Comparison of ENCODE assay signal across 11 cellular contexts in the genomic region with DNA sequence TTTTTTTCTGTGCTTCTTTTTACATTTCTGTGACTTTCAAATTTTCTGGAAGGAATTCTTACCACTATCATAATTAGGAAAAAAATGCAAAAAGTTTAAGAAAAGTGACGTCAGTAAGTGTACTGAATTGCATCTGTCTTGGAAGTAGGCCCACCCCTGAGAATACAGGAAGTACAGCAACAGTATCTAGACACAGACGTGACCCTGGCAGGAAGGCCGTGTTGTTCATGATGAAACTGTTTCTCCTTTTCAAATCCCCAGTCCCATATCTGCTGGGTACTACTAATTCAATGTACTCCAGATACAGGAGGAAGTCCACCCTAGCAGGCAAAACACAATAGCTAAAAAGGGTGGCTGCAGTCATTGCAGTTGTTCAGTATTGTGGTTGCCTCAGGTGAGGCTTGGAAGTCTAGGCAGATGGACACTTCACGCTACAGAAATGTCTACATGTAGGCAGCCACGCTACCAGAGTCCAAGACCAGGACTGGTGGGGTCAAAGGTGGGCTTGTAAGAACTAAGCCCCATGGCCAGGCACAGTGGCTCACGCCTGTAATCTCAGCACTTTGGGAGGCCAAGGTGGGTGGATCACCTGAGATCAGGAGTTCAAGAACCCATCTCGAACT. TPM values are rescaled to one million over a fixed set of nuclear protein-coding genes. Genes with fewer than 3 reads are reported as not detected.
DNase-seq lines count a peak whose midpoint lies in the region; ATAC-seq and TF ChIP-seq lines count a peak whose summit lies in the region.
"Had no signal": no experiment of that assay in that cellular context is flagged by ENCODE, and none has a peak within 500 bp of the region (broad histone marks: within the 10 kb centered on the region; RNA-seq: fewer than 3 reads in every experiment).

No MANE protein-coding gene starts in this region.

- no peak for TF ChIP-seq POLR2A in upper lobe of left lung (IDR thresholded peaks at IDR 0.05)

- peaks cover 5% of the 10 kb centered on the region for H3K9me3 Mint-ChIP-seq in activated naive CD4-positive, alpha-beta T cell treated with anti-CD3 and anti-CD28 coated beads, Interleukin-2, amount 10 ng/mL, durations not matched to agents 7 days and 5 days
- H3K9me3 Mint-ChIP-seq in neural progenitor cell, result peaks cover 5% of the 10 kb centered on the region

- H3K4me2 ChIP-seq in neural progenitor cell, result no peak overlapping the region
- H3K4me2 ChIP-seq: A549 had no signal

- H3K4me1 Mint-ChIP-seq in activated naive CD4-positive, alpha-beta T cell treated with anti-CD3 and anti-CD28 coated beads, Interleukin-2, amount 10 ng/mL, durations not matched to agents 7 days and 5 days, result peaks cover 27% of the 10 kb centered on the region
- no peaks in the 10 kb centered on the region for H3K4me1 Mint-ChIP-seq in neural progenitor cell

- H3K4me3 ChIP-seq in upper lobe of left lung (no peak overlapping the region), neural progenitor cell (no peak overlapping the region)
- H3K4me3 ChIP-seq: A549 had no signal

- H3K36me3 ChIP-seq in upper lobe of left lung, result no peaks in the 10 kb centered on the region
- no peaks in the 10 kb centered on the region for H3K36me3 ChIP-seq in neural progenitor cell

- no peak for DNase-seq in activated naive CD4-positive, alpha-beta T cell treated with anti-CD3 and anti-CD28 coated beads, Interleukin-2, amount 10 ng/mL, durations not matched to agents 7 days and 5 days
- DNase-seq in activated naive CD4-positive, alpha-beta T cell (lab: John Stamatoyannopoulos, UW), result no peak
- DNase-seq in caudate nucleus (lab: John Stamatoyannopoulos, UW), result peak in 4 of 61 donors; percentile 9 to 22 (median 12)
- DNase-seq in lung microvascular endothelial cell (ENCODE audit: low read depth in 2 of 2), result peak; percentile 61 to 95
- peak in 1 of 2 donors; percentile 70 for DNase-seq in upper lobe of left lung
- DNase-seq in COR-L47 (lab: John Stamatoyannopoulos, UW), result no peak
- DNase-seq in neural progenitor cell (ENCODE audit: low spot score), result no peak
- DNase-seq: glutamatergic neuron had no signal

- H3K9ac ChIP-seq in neural progenitor cell, result no peak overlapping the region

- peak in 2 of 4 donors; percentile 4 to 30 for TF ChIP-seq EP300 in upper lobe of left lung (IDR thresholded peaks at IDR 0.05)

- CTCF ChIA-PET in activated naive CD4-positive, alpha-beta T cell treated with anti-CD3 and anti-CD28 coated beads, Interleukin-2, amount 10 ng/mL, durations not matched to agents 7 days and 5 days (lab: Charles Lee), result interaction anchor here (0.9 to 1.2 kb wide), 2 partner anchors 11 to 14 kb away, joined by 3 read pairs; no protein-coding TSS in a partner anchor

- no peaks in the 10 kb centered on the region for H4K20me1 ChIP-seq in neural progenitor cell (ENCODE audit: low read depth)

- TF ChIP-seq CTCF in upper lobe of left lung (IDR thresholded peaks at IDR 0.05), result no peak
- TF ChIP-seq CTCF in neural progenitor cell (IDR thresholded peaks at IDR 0.05), result no peak

- 68% methylated on average over 6 to 7 of the region's 7 CpGs for WGBS in upper lobe of left lung, 2 donors

- ATAC-seq in upper lobe of left lung (ENCODE audit: low FRiP score in 2 of 2) (peak; percentile 72 to 93), HG03460 (IDR thresholded peaks at IDR 0.05; ENCODE audit: unreplicated experiment) (no peak)
- ATAC-seq: A549, Panc1 had no signal

- H3K27ac ChIP-seq in caudate nucleus (ENCODE audit: low read depth, low read length) (peak overlapping the region; percentile 54), upper lobe of left lung (peak overlapping the region; percentile 31 to 81 (median 76)), neural progenitor cell (no peak overlapping the region)
- H3K27ac ChIP-seq: A549 had no signal

- H3K4me3 Mint-ChIP-seq in activated naive CD4-positive, alpha-beta T cell treated with anti-CD3 and anti-CD28 coated beads, Interleukin-2, amount 10 ng/mL, durations not matched to agents 7 days and 5 days, result no peak overlapping the region
- H3K4me3 Mint-ChIP-seq in neural progenitor cell, result no peak overlapping the region

- peaks cover 14% of the 10 kb centered on the region for H3K36me3 Mint-ChIP-seq in activated naive CD4-positive, alpha-beta T cell treated with anti-CD3 and anti-CD28 coated beads, Interleukin-2, amount 10 ng/mL, durations not matched to agents 7 days and 5 days
- H3K36me3 Mint-ChIP-seq in neural progenitor cell, result no peaks in the 10 kb centered on the region

- H3K27ac Mint-ChIP-seq in activated naive CD4-positive, alpha-beta T cell treated with anti-CD3 and anti-CD28 coated beads, Interleukin-2, amount 10 ng/mL, durations not matched to agents 7 days and 5 days, result peak overlapping the region; percentile 71
- H3K27ac Mint-ChIP-seq in neural progenitor cell, result no peak overlapping the region

- H3K27me3 Mint-ChIP-seq in activated naive CD4-positive, alpha-beta T cell treated with anti-CD3 and anti-CD28 coated beads, Interleukin-2, amount 10 ng/mL, durations not matched to agents 7 days and 5 days, result no peaks in the 10 kb centered on the region
- peaks cover 2% of the 10 kb centered on the region for H3K27me3 Mint-ChIP-seq in neural progenitor cell (ENCODE audit: insufficient read depth, low read depth)

- H3K27me3 ChIP-seq in upper lobe of left lung, result no peaks in the 10 kb centered on the region
- no peaks in the 10 kb centered on the region for H3K27me3 ChIP-seq in neural progenitor cell

- H3K9me3 ChIP-seq in upper lobe of left lung (no peaks in the 10 kb centered on the region), neural progenitor cell (ENCODE audit: low read depth) (no peaks in the 10 kb centered on the region)
- H3K9me3 ChIP-seq: A549 had no signal

- H3K79me2 ChIP-seq in neural progenitor cell (ENCODE audit: low read depth), result no peaks in the 10 kb centered on the region

- H2AFZ ChIP-seq in neural progenitor cell (replicated peaks), result no peak overlapping the region

- H3F3A ChIP-seq in neural progenitor cell (ENCODE audit: low read depth), result no peaks in the 10 kb centered on the region

- H3K4me1 ChIP-seq in upper lobe of left lung (peaks cover 11 to 24% (median 13%) of the 10 kb centered on the region in 4 donors), neural progenitor cell (no peaks in the 10 kb centered on the region)
- H3K4me1 ChIP-seq: A549 had no signal

RNA-seq across cellular contexts. Expression of a gene that starts 49.6 kb away (rescaled TPM):
- total RNA-seq in lung microvascular endothelial cell (21.8 and 27.8 TPM in 2 replicates), upper lobe of left lung (10 to 100 TPM; 23.2 to 41.8 (median 35.5) TPM), neural progenitor cell (ENCODE audit: low replicate concordance) (34.5 and 65.9 TPM in 2 replicates)

Comparison
In these comparisons a context has a peak if more than half of its experiments do, and no peak if none do; other contexts are left out.
1. DNase-seq: peak in lung microvascular endothelial cell (2 of 2); none in activated naive CD4-positive, alpha-beta T cell treated with anti-CD3 and anti-CD28 coated beads, Interleukin-2, amount 10 ng/mL, durations not matched to agents 7 days and 5 days (single experiment), activated naive CD4-positive, alpha-beta T cell (0 of 4), COR-L47 (single experiment) and neural progenitor cell (single experiment).